Comparison of ENCODE assay signal across 1 cellular context in genomic region chr6:41027799-41028617, GRCh38.
TF ChIP-seq lines count a peak whose summit lies in the region.

No MANE protein-coding gene starts in this region.

TF ChIP-seq in K562, 482 proteins besides CTCF, POLR2A, EP300 and RAD21 (continues in another document):
- TF ChIP-seq LEF1 (IDR thresholded peaks at IDR 0.05) (peak; percentile 33; the same call in 1 of the 2 replicates), RBM14 (IDR thresholded peaks at IDR 0.05; ENCODE audit: borderline replicate concordance, insufficient read depth, low read depth, low read length) (no peak), MGA (IDR thresholded peaks at IDR 0.05) (peak; percentile 80), SRF (CRISPR knock-in tag; IDR thresholded peaks at IDR 0.05) (no peak), TAF15 (IDR thresholded peaks at IDR 0.05; ENCODE audit: low read depth, low read length) (no peak), MAFK (IDR thresholded peaks at IDR 0.05; ENCODE audit: low read length) (no peak), ZNF197 (CRISPR knock-in tag; IDR thresholded peaks at IDR 0.05; ENCODE audit: low read depth) (no peak), FOXK2 (conservative IDR thresholded peaks at IDR 0.05 in 1 of 2, IDR thresholded peaks at IDR 0.05 in 1 of 2; ENCODE audit: low read depth in 2 of 2) (peak; percentile 20 to 29; a peak in 1 of 4 replicates), ZNF639 (CRISPR knock-in tag; conservative IDR thresholded peaks at IDR 0.05 in 1 of 2, IDR thresholded peaks at IDR 0.05 in 1 of 2) (no peak), FUS (optimal IDR thresholded peaks at IDR 0.05; ENCODE audit: low read depth, low read length) (no peak), EWSR1 (IDR thresholded peaks at IDR 0.05; ENCODE audit: borderline replicate concordance, low read depth, partially characterized antibody) (no peak), ATF6 (CRISPR knock-in tag; IDR thresholded peaks at IDR 0.05) (no peak), E2F4 (CRISPR knock-in tag; IDR thresholded peaks at IDR 0.05; ENCODE audit: low read depth) (no peak), ERF (CRISPR knock-in tag; IDR thresholded peaks at IDR 0.05) (0 out of 2 replicates have a peak, but pooled peaks have one; percentile 30), SAP30 (IDR thresholded peaks at IDR 0.05; ENCODE audit: borderline replicate concordance, insufficient read depth, low read depth, low read length, poor library complexity, severe bottlenecking) (no peak), PHF8 (IDR thresholded peaks at IDR 0.05; ENCODE audit: borderline replicate concordance, low read length) (peak; percentile 41; the same call in 1 of the 2 replicates), DPF2 (IDR thresholded peaks at IDR 0.05) (no peak), SMARCC2 (IDR thresholded peaks at IDR 0.05; ENCODE audit: low read depth) (no peak), LCOR (CRISPR knock-in tag; IDR thresholded peaks at IDR 0.05) (peak; percentile 78), MAFG (tag; conservative IDR thresholded peaks at IDR 0.05) (no peak), MTA3 (IDR thresholded peaks at IDR 0.05; ENCODE audit: borderline replicate concordance) (peak; percentile 72; the same call in 1 of the 2 replicates), HNRNPK (IDR thresholded peaks at IDR 0.05; ENCODE audit: low read depth, low read length, poor library complexity, severe bottlenecking) (no peak), RFX7 (CRISPR knock-in tag; IDR thresholded peaks at IDR 0.05) (no peak), SREBF2 (CRISPR knock-in tag; IDR thresholded peaks at IDR 0.05) (no peak), E2F3 (CRISPR knock-in tag; IDR thresholded peaks at IDR 0.05) (peak; percentile 64; the same call in 1 of the 2 replicates), DACH1 (IDR thresholded peaks at IDR 0.05; ENCODE audit: partially characterized antibody) (peak; percentile 20), E2F1 (CRISPR knock-in tag; IDR thresholded peaks at IDR 0.05) (no peak), TGIF2 (CRISPR knock-in tag; IDR thresholded peaks at IDR 0.05) (no peak), ZNF740 (CRISPR knock-in tag; IDR thresholded peaks at IDR 0.05) (no peak), ZNF740 (tag; IDR thresholded peaks at IDR 0.05) (no peak), ZNF551 (CRISPR knock-in tag; IDR thresholded peaks at IDR 0.05) (no peak), STAG1 (CRISPR knock-in tag; IDR thresholded peaks at IDR 0.05; ENCODE audit: borderline replicate concordance) (peak; percentile 84; the same call in 1 of the 2 replicates), STAT6 (CRISPR knock-in tag; IDR thresholded peaks at IDR 0.05) (no peak), ARID3B (CRISPR knock-in tag; IDR thresholded peaks at IDR 0.05; ENCODE audit: borderline replicate concordance) (0 out of 2 replicates have a peak, but pooled peaks have one; percentile 26)
